Comparison of ENCODE assay signal across 8 cellular contexts in the genomic region with DNA sequence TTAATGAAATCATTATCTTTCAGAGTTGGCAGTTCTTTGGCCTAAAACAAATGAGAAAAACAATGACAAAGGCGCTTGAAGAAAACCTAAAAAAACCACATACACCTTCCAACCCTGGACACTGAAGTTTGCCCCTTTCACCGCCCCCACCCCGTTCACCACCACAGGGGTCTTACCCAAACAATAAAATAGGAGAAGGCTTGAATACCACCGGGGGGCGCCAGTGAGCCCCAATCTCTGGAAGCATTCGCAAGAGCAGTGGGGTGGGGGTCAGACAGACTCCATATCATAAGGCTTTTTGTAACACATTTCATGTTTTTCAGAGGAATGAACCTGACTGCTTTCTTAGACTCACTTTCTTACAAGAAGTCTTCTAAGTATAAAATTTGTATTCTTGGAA.
DNase-seq lines count a peak whose midpoint lies in the region; TF ChIP-seq lines count a peak whose summit lies in the region.

No MANE protein-coding gene starts in this region.

- CTCF ChIA-PET in AG04449 (lab: Yijun Ruan, JAX), result interaction anchor here (1.0 to 2.4 kb wide), 5 partner anchors 8 to 271 kb away, joined by 3 to 13 read pairs (median 4); no protein-coding TSS in a partner anchor
- CTCF ChIA-PET in HEK293 (lab: Yijun Ruan, JAX), result interaction anchor here (0.7 to 1.9 kb wide), 8 partner anchors 9 to 1520 kb away, joined by 3 to 4 read pairs (median 3); no protein-coding TSS in a partner anchor

- no peak overlapping the region for H3K27ac ChIP-seq in HEK293 (ENCODE audit: extremely low read depth, low read depth, low read length)
- peak overlapping the region; percentile 67 for H3K27ac ChIP-seq in caudate nucleus (ENCODE audit: low read depth, low read length)

- TF ChIP-seq CTCF in AG04449 (IDR thresholded peaks at IDR 0.05; ENCODE audit: insufficient read depth, low read length, missing control alignments), result peak; percentile 41
- peak; percentile 41; the same call in 1 of the 2 replicates for TF ChIP-seq CTCF in HEK293 (tag by site-specific recombination; IDR thresholded peaks at IDR 0.05)

- POLR2A ChIA-PET in AG04449 (lab: Yijun Ruan, JAX) (no interaction called here), HEK293 (lab: Yijun Ruan, JAX) (no interaction called here)

- H3K4me3 ChIP-seq in AG04449 (ENCODE audit: low read depth, low read length) (no peak overlapping the region), HEK293 (ENCODE audit: low read depth, low read length) (no peak overlapping the region)

- H3K36me3 ChIP-seq in HEK293 (ENCODE audit: control insufficient read depth in 2 of 2, insufficient read depth in 1 of 2, low read length in 2 of 2), result peaks cover 0 to 11% of the 10 kb centered on the region in 2 experiments; a peak in 1 of 3 replicates

- H3K9me3 ChIP-seq in HEK293 (ENCODE audit: control insufficient read depth, insufficient read depth, low read depth, low read length), result no peaks in the 10 kb centered on the region

- H3K4me1 ChIP-seq in HEK293 (ENCODE audit: control insufficient read depth, insufficient read depth, low read length), result peaks cover 30% of the 10 kb centered on the region

- DNase-seq in AG04449 (ENCODE audit: low read depth, low spot score) (no peak), caudate nucleus (lab: John Stamatoyannopoulos, UW) (peak in 12 of 61 donors; percentile 13 to 42 (median 18)), midbrain (lab: John Stamatoyannopoulos, UW) (peak; percentile 56), mesenteric fat pad (ENCODE audit: low spot score) (no peak), DMS79 (lab: John Stamatoyannopoulos, UW) (no peak)
- DNase-seq in activated CD4-positive, CD25-positive, alpha-beta regulatory T cell treated with anti-CD3 and anti-CD28 coated beads, Interleukin-2, amount 50 U/mL, for 16 hours (ENCODE audit: low read depth, low spot score), result peak; percentile 55
- peak; percentile 42 to 76 (median 57) for DNase-seq in stimulated activated naive CD4-positive, alpha-beta T cell (lab: John Stamatoyannopoulos, UW)

TF ChIP-seq in HEK293, 187 proteins besides CTCF, POLR2A, EP300 and RAD21 (continues in another document):
- no peak for TF ChIP-seq ZNF600 (tag by site-specific recombination; IDR thresholded peaks at IDR 0.05)
- TF ChIP-seq ZSCAN23 (tag by site-specific recombination; IDR thresholded peaks at IDR 0.05), result no peak
- no peak for TF ChIP-seq ZNF302 (tag by site-specific recombination; IDR thresholded peaks at IDR 0.05; ENCODE audit: low read depth)
- TF ChIP-seq SP3 (tag by site-specific recombination; IDR thresholded peaks at IDR 0.05), result no peak
- TF ChIP-seq, protein P1, sequence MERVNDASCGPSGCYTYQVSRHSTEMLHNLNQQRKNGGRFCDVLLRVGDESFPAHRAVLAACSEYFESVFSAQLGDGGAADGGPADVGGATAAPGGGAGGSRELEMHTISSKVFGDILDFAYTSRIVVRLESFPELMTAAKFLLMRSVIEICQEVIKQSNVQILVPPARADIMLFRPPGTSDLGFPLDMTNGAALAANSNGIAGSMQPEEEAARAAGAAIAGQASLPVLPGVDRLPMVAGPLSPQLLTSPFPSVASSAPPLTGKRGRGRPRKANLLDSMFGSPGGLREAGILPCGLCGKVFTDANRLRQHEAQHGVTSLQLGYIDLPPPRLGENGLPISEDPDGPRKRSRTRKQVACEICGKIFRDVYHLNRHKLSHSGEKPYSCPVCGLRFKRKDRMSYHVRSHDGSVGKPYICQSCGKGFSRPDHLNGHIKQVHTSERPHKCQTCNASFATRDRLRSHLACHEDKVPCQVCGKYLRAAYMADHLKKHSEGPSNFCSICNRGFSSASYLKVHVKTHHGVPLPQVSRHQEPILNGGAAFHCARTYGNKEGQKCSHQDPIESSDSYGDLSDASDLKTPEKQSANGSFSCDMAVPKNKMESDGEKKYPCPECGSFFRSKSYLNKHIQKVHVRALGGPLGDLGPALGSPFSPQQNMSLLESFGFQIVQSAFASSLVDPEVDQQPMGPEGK (tag by site-specific recombination; IDR thresholded peaks at IDR 0.05), result peak; percentile 37; the same call in 1 of the 2 replicates
- no peak for TF ChIP-seq ZNF280C (tag by site-specific recombination; IDR thresholded peaks at IDR 0.05)
- TF ChIP-seq REST (tag by site-specific recombination; IDR thresholded peaks at IDR 0.05), result no peak
- peak; percentile 51; the same call in 1 of the 2 replicates for TF ChIP-seq ZNF2 (tag by site-specific recombination; IDR thresholded peaks at IDR 0.05)
- TF ChIP-seq, protein P2, sequence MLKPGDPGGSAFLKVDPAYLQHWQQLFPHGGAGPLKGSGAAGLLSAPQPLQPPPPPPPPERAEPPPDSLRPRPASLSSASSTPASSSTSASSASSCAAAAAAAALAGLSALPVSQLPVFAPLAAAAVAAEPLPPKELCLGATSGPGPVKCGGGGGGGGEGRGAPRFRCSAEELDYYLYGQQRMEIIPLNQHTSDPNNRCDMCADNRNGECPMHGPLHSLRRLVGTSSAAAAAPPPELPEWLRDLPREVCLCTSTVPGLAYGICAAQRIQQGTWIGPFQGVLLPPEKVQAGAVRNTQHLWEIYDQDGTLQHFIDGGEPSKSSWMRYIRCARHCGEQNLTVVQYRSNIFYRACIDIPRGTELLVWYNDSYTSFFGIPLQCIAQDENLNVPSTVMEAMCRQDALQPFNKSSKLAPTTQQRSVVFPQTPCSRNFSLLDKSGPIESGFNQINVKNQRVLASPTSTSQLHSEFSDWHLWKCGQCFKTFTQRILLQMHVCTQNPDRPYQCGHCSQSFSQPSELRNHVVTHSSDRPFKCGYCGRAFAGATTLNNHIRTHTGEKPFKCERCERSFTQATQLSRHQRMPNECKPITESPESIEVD (tag by site-specific recombination; IDR thresholded peaks at IDR 0.05), result 0 out of 2 replicates have a peak, but pooled peaks have one; percentile 1
- TF ChIP-seq, protein P3, sequence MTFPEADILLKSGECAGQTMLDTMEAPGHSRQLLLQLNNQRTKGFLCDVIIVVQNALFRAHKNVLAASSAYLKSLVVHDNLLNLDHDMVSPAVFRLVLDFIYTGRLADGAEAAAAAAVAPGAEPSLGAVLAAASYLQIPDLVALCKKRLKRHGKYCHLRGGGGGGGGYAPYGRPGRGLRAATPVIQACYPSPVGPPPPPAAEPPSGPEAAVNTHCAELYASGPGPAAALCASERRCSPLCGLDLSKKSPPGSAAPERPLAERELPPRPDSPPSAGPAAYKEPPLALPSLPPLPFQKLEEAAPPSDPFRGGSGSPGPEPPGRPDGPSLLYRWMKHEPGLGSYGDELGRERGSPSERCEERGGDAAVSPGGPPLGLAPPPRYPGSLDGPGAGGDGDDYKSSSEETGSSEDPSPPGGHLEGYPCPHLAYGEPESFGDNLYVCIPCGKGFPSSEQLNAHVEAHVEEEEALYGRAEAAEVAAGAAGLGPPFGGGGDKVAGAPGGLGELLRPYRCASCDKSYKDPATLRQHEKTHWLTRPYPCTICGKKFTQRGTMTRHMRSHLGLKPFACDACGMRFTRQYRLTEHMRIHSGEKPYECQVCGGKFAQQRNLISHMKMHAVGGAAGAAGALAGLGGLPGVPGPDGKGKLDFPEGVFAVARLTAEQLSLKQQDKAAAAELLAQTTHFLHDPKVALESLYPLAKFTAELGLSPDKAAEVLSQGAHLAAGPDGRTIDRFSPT (tag by site-specific recombination; IDR thresholded peaks at IDR 0.05), result no peak
- TF ChIP-seq ZNF654 (tag by site-specific recombination; IDR thresholded peaks at IDR 0.05; ENCODE audit: low read depth), result 0 out of 2 replicates have a peak, but pooled peaks have one; percentile 5

Comparison
In these comparisons a context has a peak if more than half of its experiments do, and no peak if none do; other contexts are left out.
1. DNase-seq: peak in activated CD4-positive, CD25-positive, alpha-beta regulatory T cell treated with anti-CD3 and anti-CD28 coated beads, Interleukin-2, amount 50 U/mL, for 16 hours (single experiment), midbrain (single experiment) and stimulated activated naive CD4-positive, alpha-beta T cell (6 of 6); none in AG04449 (single experiment), mesenteric fat pad (single experiment) and DMS79 (single experiment).